Comparison of ENCODE assay signal across 8 cellular contexts in the genomic region with DNA sequence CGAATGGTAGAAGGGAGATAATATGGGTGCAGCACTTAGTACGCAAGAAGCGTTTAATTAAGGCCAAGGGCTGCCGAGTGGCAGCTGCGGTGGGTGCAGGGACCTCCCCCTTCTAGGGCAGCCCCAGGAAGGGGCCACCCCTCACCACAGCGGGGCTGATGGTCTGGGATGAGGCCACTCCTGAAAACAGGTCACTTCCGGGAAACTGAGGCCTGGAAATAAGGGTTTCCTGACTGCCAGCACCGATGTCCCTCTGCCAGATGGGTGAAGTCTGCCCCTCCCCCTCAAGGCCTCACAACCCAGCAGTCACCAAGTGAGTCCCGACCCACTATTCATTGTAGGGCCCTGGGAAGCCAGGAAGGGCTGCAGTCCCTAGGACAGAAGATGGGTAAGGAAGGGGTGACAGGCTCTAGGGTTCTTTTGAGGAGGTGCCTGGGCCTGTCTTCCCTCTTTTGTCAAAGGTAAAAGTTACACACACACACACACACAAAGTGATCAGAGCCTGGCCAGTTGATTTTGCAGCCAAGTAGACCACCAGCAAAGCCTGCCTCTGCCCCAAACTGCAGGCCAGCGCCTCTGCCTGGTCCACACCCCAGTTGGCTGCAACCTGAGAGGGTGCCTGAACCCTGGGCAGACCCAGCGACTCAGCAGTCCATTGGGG. TPM values are rescaled to one million over a fixed set of nuclear protein-coding genes. Genes with fewer than 3 reads are reported as not detected.
A peak's percentile ranks its signal among the peaks of the same experiment; 100 is the strongest.
DNase-seq lines count a peak whose midpoint lies in the region; ATAC-seq, FAIRE-seq and TF ChIP-seq lines count a peak whose summit lies in the region.

No MANE protein-coding gene starts in this region.

- intact Hi-C loops in CD4-positive, alpha-beta memory T cell (cut with micrococcal nuclease), result no loop called here
- intact Hi-C loops in endothelial cell of umbilical vein (cut with micrococcal nuclease), result no loop called here
- intact Hi-C loops in lower leg skin (cut with DNase I; ENCODE audit: low total_unique reads), result no loop called here

- peaks cover 40 to 91% (median 74%) of the 10 kb centered on the region in 4 donors for H3K4me1 Mint-ChIP-seq in CD4-positive, alpha-beta memory T cell

- H3K4me3 Mint-ChIP-seq in CD4-positive, alpha-beta memory T cell, result peak overlapping the region; percentile 76 to 92 (median 81)

- no peaks in the 10 kb centered on the region for H3K9me1 ChIP-seq in endothelial cell of umbilical vein (replicated peaks; ENCODE audit: control insufficient read depth, extremely low read depth, insufficient read depth, low read length)

- H3K36me3 ChIP-seq in CD4-positive, alpha-beta memory T cell (ENCODE audit: insufficient read depth, low read length), result no peaks in the 10 kb centered on the region
- H3K36me3 ChIP-seq in endothelial cell of umbilical vein (ENCODE audit: control insufficient read depth in 2 of 2, extremely low read depth in 1 of 2, insufficient read depth in 2 of 2, low read length in 2 of 2), result no peaks in the 10 kb centered on the region
- peaks cover 4% of the 10 kb centered on the region for H3K36me3 ChIP-seq in neutrophil

- TF ChIP-seq POLR2A in endothelial cell of umbilical vein (IDR thresholded peaks at IDR 0.05; ENCODE audit: low read depth, low read length), result no peak
- no peak for TF ChIP-seq POLR2A in lower leg skin (IDR thresholded peaks at IDR 0.05)

- no peaks in the 10 kb centered on the region for H4K20me1 ChIP-seq in endothelial cell of umbilical vein (replicated peaks; ENCODE audit: control insufficient read depth, extremely low read depth, insufficient read depth, low read length)

- peak overlapping the region; percentile 15 for H3K9ac ChIP-seq in endothelial cell of umbilical vein (replicated peaks; ENCODE audit: extremely low read depth, insufficient read depth, low read length)

- TF ChIP-seq CTCF in endothelial cell of umbilical vein (IDR thresholded peaks at IDR 0.05; ENCODE audit: extremely low read depth in 1 of 2, insufficient read depth in 1 of 2, low read depth in 1 of 2, low read length in 2 of 2) (no peak), neutrophil (IDR thresholded peaks at IDR 0.05) (no peak), lower leg skin (IDR thresholded peaks at IDR 0.05) (no peak)

- WGBS in lower leg skin, 2 donors, result 14 to 18% methylated on average over 10 to 11 of the region's 11 CpGs

- H3K27ac ChIP-seq in CD4-positive, alpha-beta memory T cell (ENCODE audit: low read depth, low read length), result peak overlapping the region; percentile 82
- H3K27ac ChIP-seq in endothelial cell of umbilical vein (ENCODE audit: insufficient read depth, low read depth, low read length), result peak overlapping the region; percentile 53
- H3K27ac ChIP-seq in neutrophil, result peak overlapping the region; percentile 74

- peak; percentile 50 for FAIRE-seq in endothelial cell of umbilical vein (lab: Jason Lieb, UNC)

- CTCF ChIA-PET in CD4-positive, alpha-beta memory T cell (lab: Charles Lee; ENCODE audit: partially characterized antibody), result interaction anchor here (2.6 kb wide), 1 partner anchor 12 kb away, joined by 12 read pairs; no protein-coding TSS in a partner anchor
- CTCF ChIA-PET in endothelial cell of umbilical vein (lab: Charles Lee), result interaction anchor here (0.7 to 1.0 kb wide), 4 partner anchors 10 to 52 kb away, joined by 3 to 4 read pairs (median 4); no protein-coding TSS in a partner anchor

- H2AFZ ChIP-seq in endothelial cell of umbilical vein (ENCODE audit: low read depth, low read length), result peak overlapping the region; percentile 5

- H3K27ac Mint-ChIP-seq in CD4-positive, alpha-beta memory T cell, result peak overlapping the region; percentile 88 to 97 (median 96)

- peak overlapping the region; percentile 5 to 47 for H3K4me3 ChIP-seq in CD4-positive, alpha-beta memory T cell (ENCODE audit: low read length in 2 of 2)
- peak overlapping the region in 1 of 3 experiments; percentile 17 for H3K4me3 ChIP-seq in endothelial cell of umbilical vein (replicated peaks in 1 of 3; ENCODE audit: insufficient read depth in 1 of 3, low read depth in 1 of 3, low read length in 3 of 3)
- peak overlapping the region; percentile 71 for H3K4me3 ChIP-seq in neutrophil (ENCODE audit: low read depth in 1 of 2, low read length in 1 of 2)
- H3K4me3 ChIP-seq in lower leg skin (ENCODE audit: low read depth, poor library complexity, severe bottlenecking), result no peak overlapping the region

- peaks cover 82% of the 10 kb centered on the region for H3K4me1 ChIP-seq in CD4-positive, alpha-beta memory T cell (ENCODE audit: insufficient read depth, low read length)
- peaks cover 34% of the 10 kb centered on the region for H3K4me1 ChIP-seq in endothelial cell of umbilical vein (ENCODE audit: control insufficient read depth, extremely low read depth, insufficient read depth, low read length)
- peaks cover 44 to 48% of the 10 kb centered on the region in 2 experiments for H3K4me1 ChIP-seq in neutrophil (ENCODE audit: control insufficient read depth in 1 of 2, insufficient read depth in 1 of 2, low read depth in 1 of 2, low read length in 1 of 2)

- H3K4me2 ChIP-seq in endothelial cell of umbilical vein (ENCODE audit: insufficient read depth, low read length), result peak overlapping the region; percentile 33

- DNase-seq in CD4-positive, alpha-beta memory T cell, result peak in 1 of 5 donors; percentile 63
- peak; percentile 60 to 80 for DNase-seq in SHP77 (lab: John Stamatoyannopoulos, UW)
- DNase-seq in endothelial cell of umbilical vein (ENCODE audit: low read depth, low spot score), result no peak
- no peak for DNase-seq in UCSD-AML1 (lab: John Stamatoyannopoulos, UW; ENCODE audit: unreplicated experiment)
- no peak for DNase-seq in lower leg skin (ENCODE audit: low spot score in 2 of 2)
- no peak for DNase-seq in HuH-7.5 (ENCODE audit: low spot score)

- peaks cover 62% of the 10 kb centered on the region for H3K79me2 ChIP-seq in endothelial cell of umbilical vein (ENCODE audit: control insufficient read depth, insufficient read depth, low read length)

- H3K27me3 ChIP-seq in CD4-positive, alpha-beta memory T cell (ENCODE audit: insufficient read depth, low read length), result no peaks in the 10 kb centered on the region
- H3K27me3 ChIP-seq in endothelial cell of umbilical vein (ENCODE audit: control insufficient read depth in 2 of 2, insufficient read depth in 2 of 2, low read length in 2 of 2) (no peaks in the 10 kb centered on the region), neutrophil (peaks cover 10% of the 10 kb centered on the region)

- H3K27me3 Mint-ChIP-seq in CD4-positive, alpha-beta memory T cell, result no peaks in the 10 kb centered on the region

- no peaks in the 10 kb centered on the region for H3K9me3 ChIP-seq in CD4-positive, alpha-beta memory T cell (ENCODE audit: control insufficient read depth in 1 of 2, low read length in 2 of 2)
- H3K9me3 ChIP-seq in endothelial cell of umbilical vein (replicated peaks; ENCODE audit: control insufficient read depth, insufficient read depth, low read length) (no peaks in the 10 kb centered on the region), neutrophil (no peaks in the 10 kb centered on the region)

- TSS peak; percentile 75 for BruUV-seq in endothelial cell of umbilical vein (replicated peaks; lab: Mats Ljungman, UMichigan)

- POLR2A ChIA-PET in CD4-positive, alpha-beta memory T cell (lab: Charles Lee; ENCODE audit: partially characterized antibody), result interaction anchor here (1.2 to 9.2 kb wide), 2 partner anchors 9 to 13 kb away, joined by 4 to 79 read pairs; a partner anchor contains a TSS
- POLR2A ChIA-PET in endothelial cell of umbilical vein (lab: Charles Lee), result no interaction called here

- peak; percentile 23 for ATAC-seq in GM21786 (IDR thresholded peaks at IDR 0.05; ENCODE audit: unreplicated experiment)

- dilution Hi-C loops in endothelial cell of umbilical vein (cut with MboI; ENCODE audit: extremely low pct_ligation_motif_present, low sequenced_read_pairs), result no loop called here

- H3K36me3 Mint-ChIP-seq in CD4-positive, alpha-beta memory T cell, result peaks cover 3 to 7% of the 10 kb centered on the region in 2 donors

- peaks cover 0 to 1% (median 0%) of the 10 kb centered on the region in 8 donors for H3K9me3 Mint-ChIP-seq in CD4-positive, alpha-beta memory T cell

TF ChIP-seq in endothelial cell of umbilical vein, 7 proteins besides CTCF, POLR2A, EP300 and RAD21:
- no peak for TF ChIP-seq GATA2 (IDR thresholded peaks at IDR 0.05; ENCODE audit: insufficient read depth, insufficient read length, low read depth, low read length)
- TF ChIP-seq POLR2AphosphoS5 (IDR thresholded peaks at IDR 0.05; ENCODE audit: insufficient read depth, low read depth, low read length), result no peak
- TF ChIP-seq FOS (IDR thresholded peaks at IDR 0.05; ENCODE audit: borderline replicate concordance, insufficient read depth, low read length), result no peak
- no peak for TF ChIP-seq MYC (IDR thresholded peaks at IDR 0.05; ENCODE audit: low read depth, low read length)
- TF ChIP-seq JUN (IDR thresholded peaks at IDR 0.05; ENCODE audit: borderline replicate concordance, insufficient read depth, insufficient read length, low read depth), result no peak
- TF ChIP-seq, protein P1, sequence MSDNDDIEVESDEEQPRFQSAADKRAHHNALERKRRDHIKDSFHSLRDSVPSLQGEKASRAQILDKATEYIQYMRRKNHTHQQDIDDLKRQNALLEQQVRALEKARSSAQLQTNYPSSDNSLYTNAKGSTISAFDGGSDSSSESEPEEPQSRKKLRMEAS (IDR thresholded peaks at IDR 0.05; ENCODE audit: insufficient read depth, insufficient read length), result no peak
- TF ChIP-seq EZH2 (IDR thresholded peaks at IDR 0.05; ENCODE audit: borderline replicate concordance, low read depth, low read length, severe bottlenecking), result no peak

RNA-seq across cellular contexts. Expression of a gene that starts 12.5 kb away (rescaled TPM):
- 10 to 100 TPM in 1 of 2 experiments, 1 to 10 TPM in 1; 10.0 to 11.7 TPM for total RNA-seq in CD4-positive, alpha-beta memory T cell
- polyA plus RNA-seq in CD4-positive, alpha-beta memory T cell, result 10 to 100 TPM in 1 of 2 donors, 1 to 10 TPM in 1; 5.0 to 15.5 TPM
- total RNA-seq in endothelial cell of umbilical vein (109 and 117 TPM in 2 replicates), lower leg skin (100 to 1,000 TPM in 2 of 4 donors, 10 to 100 TPM in 2; 54.3 to 146 (median 102) TPM)
- 50.4 and 66.3 TPM in 2 replicates for polyA plus RNA-seq in endothelial cell of umbilical vein
- polyA plus RNA-seq in endothelial cell of umbilical vein (2011; cell fraction: cytosol; rRNA removed), result 22.4 and 31.8 TPM in 2 replicates
- polyA plus RNA-seq in endothelial cell of umbilical vein (2011; cell fraction: nucleus; rRNA removed), result 139 and 174 TPM in 2 replicates
- polyA plus RNA-seq in endothelial cell of umbilical vein (2012), result 64.9 and 76.2 TPM in 2 replicates
- 51.5 and 65.4 TPM in 2 replicates for polyA minus RNA-seq in endothelial cell of umbilical vein
- polyA minus RNA-seq in endothelial cell of umbilical vein (2011; cell fraction: cytosol; rRNA and poly(A)+ RNA removed), result 114 TPM
- 78.3 and 98.8 TPM in 2 replicates for polyA minus RNA-seq in endothelial cell of umbilical vein (2011; cell fraction: nucleus; rRNA and poly(A)+ RNA removed)

Comparison
In these comparisons a context has a peak if more than half of its experiments do, and no peak if none do; other contexts are left out.
1. DNase-seq: peak in SHP77 (2 of 2); none in endothelial cell of umbilical vein (single experiment), UCSD-AML1 (single experiment), lower leg skin (0 of 2) and HuH-7.5 (single experiment).
2. Peak in every context shown above with its lines, with median percentiles within 50 percentile points of each other: H3K27ac ChIP-seq.